In the genomic region with DNA sequence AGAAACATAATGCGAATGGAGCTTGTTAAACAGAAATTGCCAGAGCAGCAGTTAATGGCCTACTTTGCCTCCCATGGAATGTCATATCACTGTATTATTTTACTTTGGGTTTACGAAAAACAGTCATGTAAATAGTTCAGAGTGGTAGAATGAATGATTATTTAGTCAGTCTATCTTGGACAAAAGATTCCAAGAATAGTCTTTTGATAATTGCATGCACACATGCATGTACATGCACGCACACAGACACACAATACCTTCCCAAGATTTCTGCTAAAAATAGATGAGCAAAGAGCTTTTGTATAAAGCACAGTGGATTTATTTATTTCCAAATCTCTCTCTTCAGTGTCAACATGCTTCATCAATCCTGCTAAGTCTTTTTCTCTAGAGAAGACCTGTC, we compare ENCODE assay signal across 1 cellular context.
TF ChIP-seq lines count a peak whose summit lies in the region.

No MANE protein-coding gene starts in this region.

TF ChIP-seq in endothelial cell of umbilical vein, 7 proteins besides CTCF, POLR2A, EP300 and RAD21 (continued from another document):
- no peak for TF ChIP-seq EZH2 (IDR thresholded peaks at IDR 0.05; ENCODE audit: borderline replicate concordance, low read depth, low read length, severe bottlenecking)
- no peak for TF ChIP-seq FOS (IDR thresholded peaks at IDR 0.05; ENCODE audit: borderline replicate concordance, insufficient read depth, low read length)
- TF ChIP-seq POLR2AphosphoS5 (IDR thresholded peaks at IDR 0.05; ENCODE audit: insufficient read depth, low read depth, low read length) = no peak
- TF ChIP-seq, protein P1, sequence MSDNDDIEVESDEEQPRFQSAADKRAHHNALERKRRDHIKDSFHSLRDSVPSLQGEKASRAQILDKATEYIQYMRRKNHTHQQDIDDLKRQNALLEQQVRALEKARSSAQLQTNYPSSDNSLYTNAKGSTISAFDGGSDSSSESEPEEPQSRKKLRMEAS (IDR thresholded peaks at IDR 0.05; ENCODE audit: insufficient read depth, insufficient read length) = no peak
- no peak for TF ChIP-seq MYC (IDR thresholded peaks at IDR 0.05; ENCODE audit: low read depth, low read length)
